In the genomic region with DNA sequence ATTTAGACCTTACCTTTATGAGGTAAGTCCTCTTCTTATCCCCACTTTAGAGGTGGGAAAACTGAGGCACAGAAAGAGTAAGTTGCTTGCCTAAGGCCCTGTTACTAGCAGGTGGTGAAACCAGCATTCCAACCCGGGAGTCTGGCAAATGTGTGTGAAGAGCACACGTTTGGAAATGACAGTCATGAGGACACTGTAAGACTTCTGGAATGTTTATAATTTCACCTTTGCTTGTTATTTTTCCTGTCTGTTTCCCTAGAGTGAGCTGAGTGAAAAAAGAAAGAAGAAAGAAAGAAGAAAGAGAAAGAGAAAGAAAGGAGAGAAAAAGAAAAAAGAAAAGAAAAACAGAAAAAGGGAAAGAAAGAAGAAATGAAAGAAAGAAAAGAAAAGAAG, we compare ENCODE assay signal across 1 cellular context.
TF ChIP-seq lines count a peak whose summit lies in the region.

No MANE protein-coding gene starts in this region.

TF ChIP-seq in HEK293, 187 proteins besides CTCF, POLR2A, EP300 and RAD21 (continued from another document):
- TF ChIP-seq ZNF837 (tag by site-specific recombination; IDR thresholded peaks at IDR 0.05) (no peak), ZNF664 (tag by site-specific recombination; IDR thresholded peaks at IDR 0.05) (0 out of 2 replicates have a peak, but pooled peaks have one; percentile 28), ZNF501 (tag by site-specific recombination; IDR thresholded peaks at IDR 0.05) (no peak), ZNF416 (tag by site-specific recombination; IDR thresholded peaks at IDR 0.05) (no peak), ZBTB17 (tag by site-specific recombination; IDR thresholded peaks at IDR 0.05) (no peak), ZNF335 (tag by site-specific recombination; conservative IDR thresholded peaks at IDR 0.05) (no peak), ZNF112 (tag by site-specific recombination; IDR thresholded peaks at IDR 0.05) (no peak), ZNF394 (tag by site-specific recombination; IDR thresholded peaks at IDR 0.05; ENCODE audit: borderline replicate concordance) (no peak), ZNF777 (tag by site-specific recombination; IDR thresholded peaks at IDR 0.05; ENCODE audit: borderline replicate concordance) (no peak), ZNF514 (tag by site-specific recombination; IDR thresholded peaks at IDR 0.05) (no peak)
- TF ChIP-seq, protein P1, sequence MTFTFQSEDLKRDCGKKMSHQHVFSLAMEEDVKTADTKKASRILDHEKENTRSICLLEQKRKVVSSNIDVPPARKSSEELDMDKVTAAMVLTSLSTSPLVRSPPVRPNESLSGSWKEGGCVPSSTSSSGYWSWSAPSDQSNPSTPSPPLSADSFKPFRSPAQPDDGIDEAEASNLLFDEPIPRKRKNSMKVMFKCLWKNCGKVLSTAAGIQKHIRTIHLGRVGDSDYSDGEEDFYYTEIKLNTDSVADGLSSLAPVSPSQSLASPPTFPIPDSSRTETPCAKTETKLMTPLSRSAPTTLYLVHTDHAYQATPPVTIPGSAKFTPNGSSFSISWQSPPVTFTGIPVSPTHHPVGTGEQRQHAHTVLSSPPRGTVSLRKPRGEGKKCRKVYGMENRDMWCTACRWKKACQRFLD (tag by site-specific recombination; IDR thresholded peaks at IDR 0.05): no peak
- TF ChIP-seq, protein P2, sequence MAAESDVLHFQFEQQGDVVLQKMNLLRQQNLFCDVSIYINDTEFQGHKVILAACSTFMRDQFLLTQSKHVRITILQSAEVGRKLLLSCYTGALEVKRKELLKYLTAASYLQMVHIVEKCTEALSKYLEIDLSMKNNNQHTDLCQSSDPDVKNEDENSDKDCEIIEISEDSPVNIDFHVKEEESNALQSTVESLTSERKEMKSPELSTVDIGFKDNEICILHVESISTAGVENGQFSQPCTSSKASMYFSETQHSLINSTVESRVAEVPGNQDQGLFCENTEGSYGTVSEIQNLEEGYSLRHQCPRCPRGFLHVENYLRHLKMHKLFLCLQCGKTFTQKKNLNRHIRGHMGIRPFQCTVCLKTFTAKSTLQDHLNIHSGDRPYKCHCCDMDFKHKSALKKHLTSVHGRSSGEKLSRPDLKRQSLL (tag by site-specific recombination; IDR thresholded peaks at IDR 0.05): no peak
